Comparison of ENCODE assay signal across 8 cellular contexts in the genomic region with DNA sequence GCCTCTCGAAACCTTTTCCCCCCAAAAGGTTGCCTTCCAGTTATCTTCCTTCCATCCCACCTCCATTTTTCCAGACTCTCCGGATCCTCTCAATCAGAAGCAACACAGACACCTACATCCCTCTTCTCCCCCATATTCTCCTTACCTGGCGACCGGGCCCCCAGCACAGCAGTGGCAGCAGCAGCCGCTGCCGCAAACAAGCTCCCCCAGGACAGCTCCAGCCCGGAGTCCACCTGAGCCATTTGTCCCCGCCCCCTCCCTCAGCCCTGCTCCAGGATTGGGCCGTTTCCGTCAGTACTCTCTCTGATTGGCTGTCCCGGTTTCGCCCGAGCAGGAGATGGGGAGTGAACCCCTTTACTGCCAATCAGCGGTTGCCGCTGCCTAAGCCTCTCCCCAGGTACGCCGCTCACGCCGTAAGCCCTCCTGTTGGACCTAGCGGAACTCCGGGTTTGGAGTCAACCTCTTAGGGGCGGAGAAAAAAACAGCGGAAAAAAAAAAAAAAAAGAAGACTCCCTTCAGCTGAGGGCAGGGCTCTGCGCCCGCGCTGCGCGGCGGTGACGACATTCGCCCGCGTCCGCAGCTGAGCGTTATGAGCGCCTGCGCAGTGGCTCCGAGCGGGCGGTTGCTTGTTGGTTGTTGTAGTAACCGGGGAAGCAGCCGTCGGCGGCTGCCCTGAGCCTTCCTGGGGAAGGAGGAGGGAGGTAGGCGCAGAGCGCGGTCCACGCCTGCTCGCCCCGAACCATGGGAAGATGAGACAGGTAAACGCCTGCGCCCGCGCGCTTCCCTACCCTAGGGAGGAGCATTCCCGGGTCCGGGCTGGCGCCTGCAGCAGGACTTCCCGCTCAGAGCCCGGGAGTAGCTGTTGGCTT. TPM values are rescaled to one million over a fixed set of nuclear protein-coding genes. Genes with fewer than 3 reads are reported as not detected.
DNase-seq lines count a peak whose midpoint lies in the region; ATAC-seq and TF ChIP-seq lines count a peak whose summit lies in the region.

A gene with protein sequence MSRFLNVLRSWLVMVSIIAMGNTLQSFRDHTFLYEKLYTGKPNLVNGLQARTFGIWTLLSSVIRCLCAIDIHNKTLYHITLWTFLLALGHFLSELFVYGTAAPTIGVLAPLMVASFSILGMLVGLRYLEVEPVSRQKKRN (minus strand): TSS at position 247 of the 869 bp plus-strand sequence. CDS start 3,374 bp downstream, outside the sequence.
A gene with protein sequence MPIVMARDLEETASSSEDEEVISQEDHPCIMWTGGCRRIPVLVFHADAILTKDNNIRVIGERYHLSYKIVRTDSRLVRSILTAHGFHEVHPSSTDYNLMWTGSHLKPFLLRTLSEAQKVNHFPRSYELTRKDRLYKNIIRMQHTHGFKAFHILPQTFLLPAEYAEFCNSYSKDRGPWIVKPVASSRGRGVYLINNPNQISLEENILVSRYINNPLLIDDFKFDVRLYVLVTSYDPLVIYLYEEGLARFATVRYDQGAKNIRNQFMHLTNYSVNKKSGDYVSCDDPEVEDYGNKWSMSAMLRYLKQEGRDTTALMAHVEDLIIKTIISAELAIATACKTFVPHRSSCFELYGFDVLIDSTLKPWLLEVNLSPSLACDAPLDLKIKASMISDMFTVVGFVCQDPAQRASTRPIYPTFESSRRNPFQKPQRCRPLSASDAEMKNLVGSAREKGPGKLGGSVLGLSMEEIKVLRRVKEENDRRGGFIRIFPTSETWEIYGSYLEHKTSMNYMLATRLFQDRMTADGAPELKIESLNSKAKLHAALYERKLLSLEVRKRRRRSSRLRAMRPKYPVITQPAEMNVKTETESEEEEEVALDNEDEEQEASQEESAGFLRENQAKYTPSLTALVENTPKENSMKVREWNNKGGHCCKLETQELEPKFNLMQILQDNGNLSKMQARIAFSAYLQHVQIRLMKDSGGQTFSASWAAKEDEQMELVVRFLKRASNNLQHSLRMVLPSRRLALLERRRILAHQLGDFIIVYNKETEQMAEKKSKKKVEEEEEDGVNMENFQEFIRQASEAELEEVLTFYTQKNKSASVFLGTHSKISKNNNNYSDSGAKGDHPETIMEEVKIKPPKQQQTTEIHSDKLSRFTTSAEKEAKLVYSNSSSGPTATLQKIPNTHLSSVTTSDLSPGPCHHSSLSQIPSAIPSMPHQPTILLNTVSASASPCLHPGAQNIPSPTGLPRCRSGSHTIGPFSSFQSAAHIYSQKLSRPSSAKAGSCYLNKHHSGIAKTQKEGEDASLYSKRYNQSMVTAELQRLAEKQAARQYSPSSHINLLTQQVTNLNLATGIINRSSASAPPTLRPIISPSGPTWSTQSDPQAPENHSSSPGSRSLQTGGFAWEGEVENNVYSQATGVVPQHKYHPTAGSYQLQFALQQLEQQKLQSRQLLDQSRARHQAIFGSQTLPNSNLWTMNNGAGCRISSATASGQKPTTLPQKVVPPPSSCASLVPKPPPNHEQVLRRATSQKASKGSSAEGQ (N-terminal part only) (plus strand): TSS at position 617 of the 869 bp plus-strand sequence. CDS start 1,904 bp downstream, outside the sequence.

- H3K4me3 Mint-ChIP-seq in activated T-helper 17 cell treated with anti-CD3 and anti-CD28 coated beads, Interleukin-2, amount 50 U/mL, for 72 hours = peak within 1 kb of the TSS; percentile 98
- peak within 1 kb of the TSS; percentile 93 to 100 (median 98) for H3K4me3 Mint-ChIP-seq in naive thymus-derived CD4-positive, alpha-beta T cell
- peak within 1 kb of the TSS; percentile 92 to 97 for H3K4me3 Mint-ChIP-seq in stimulated activated naive B cell treated with anti-CD40 and anti-IgM and Interleukin-4, amounts not matched to agents 10 μg/mL and 1 μg/mL and 100 μg/mL, for 72 hours

- peak within 1 kb of the TSS; percentile 90 for H2AFZ ChIP-seq in fibroblast of lung (ENCODE audit: low read length)

- CTCF ChIA-PET in RWPE1 (lab: Yijun Ruan, JAX) = interaction anchor here (0.6 to 1.6 kb wide), 8 partner anchors 81 to 1339 kb away, joined by 3 to 6 read pairs (median 4); no protein-coding TSS in a partner anchor
- CTCF ChIA-PET in naive thymus-derived CD4-positive, alpha-beta T cell (lab: Charles Lee) = interaction anchor here (0.5 to 2.3 kb wide), 4 partner anchors 83 to 554 kb away, joined by 3 to 20 read pairs (median 5); a partner anchor contains a TSS

- peak within 1 kb of the TSS; percentile 97 for H3K27ac Mint-ChIP-seq in activated T-helper 17 cell treated with anti-CD3 and anti-CD28 coated beads, Interleukin-2, amount 50 U/mL, for 72 hours
- peak within 1 kb of the TSS; percentile 94 to 100 (median 97) for H3K27ac Mint-ChIP-seq in naive thymus-derived CD4-positive, alpha-beta T cell
- H3K27ac Mint-ChIP-seq in stimulated activated naive B cell treated with anti-CD40 and anti-IgM and Interleukin-4, amounts not matched to agents 10 μg/mL and 1 μg/mL and 100 μg/mL, for 72 hours = peak within 1 kb of the TSS; percentile 93

- peaks cover 4% of the 10 kb centered on the region for H3K79me2 ChIP-seq in fibroblast of lung (ENCODE audit: control insufficient read depth, insufficient read depth, low read length)

- H3K27me3 Mint-ChIP-seq in activated T-helper 17 cell treated with anti-CD3 and anti-CD28 coated beads, Interleukin-2, amount 50 U/mL, for 72 hours = no peaks in the 10 kb centered on the region
- peaks cover 0 to 6% (median 0%) of the 10 kb centered on the region in 5 donors for H3K27me3 Mint-ChIP-seq in naive thymus-derived CD4-positive, alpha-beta T cell
- no peaks in the 10 kb centered on the region for H3K27me3 Mint-ChIP-seq in stimulated activated naive B cell treated with anti-CD40 and anti-IgM and Interleukin-4, amounts not matched to agents 10 μg/mL and 1 μg/mL and 100 μg/mL, for 72 hours

- TF ChIP-seq CTCF in LNCaP clone FGC (IDR thresholded peaks at IDR 0.05; ENCODE audit: control insufficient read depth, extremely low read depth, insufficient read depth) (no peak), RWPE1 (conservative IDR thresholded peaks at IDR 0.05; ENCODE audit: low read depth) (no peak), fibroblast of lung (conservative IDR thresholded peaks at IDR 0.05 in 1 of 2, IDR thresholded peaks at IDR 0.05 in 1 of 2; ENCODE audit: low read depth in 1 of 2, low read length in 2 of 2) (no peak)

- peak; percentile 98 for ATAC-seq in activated T-helper 17 cell treated with anti-CD3 and anti-CD28 coated beads, Interleukin-2, amount 50 U/mL, for 72 hours (replicated peaks)
- peak; percentile 95 for ATAC-seq in naive thymus-derived CD4-positive, alpha-beta T cell
- ATAC-seq in stimulated activated naive B cell treated with anti-CD40 and anti-IgM and Interleukin-4, amounts not matched to agents 10 μg/mL and 1 μg/mL and 100 μg/mL, for 72 hours (replicated peaks) = peak; percentile 98

- POLR2A ChIA-PET in RWPE1 (lab: Yijun Ruan, JAX; ENCODE audit: low non-redundant PET) = interaction anchor here (0.6 kb wide), 1 partner anchor 1700 kb away, joined by 3 read pairs; no protein-coding TSS in a partner anchor
- POLR2A ChIA-PET in naive thymus-derived CD4-positive, alpha-beta T cell (lab: Charles Lee) = interaction anchor here (0.6 to 1.7 kb wide), 7 partner anchors 11 to 951 kb away, joined by 3 to 6 read pairs (median 4); a partner anchor contains a TSS

- no peaks in the 10 kb centered on the region for H4K20me1 ChIP-seq in fibroblast of lung (ENCODE audit: control insufficient read depth, extremely low read depth, insufficient read depth, low read length)

- H3K27ac ChIP-seq in RWPE1 (peak within 1 kb of the TSS; percentile 97), fibroblast of lung (ENCODE audit: insufficient read depth, low read length) (peak within 1 kb of the TSS; percentile 89)
- H3K27ac ChIP-seq in naive thymus-derived CD4-positive, alpha-beta T cell (ENCODE audit: low read depth, low read length) = peak within 1 kb of the TSS; percentile 89

- intact Hi-C loops in naive thymus-derived CD4-positive, alpha-beta T cell (cut with micrococcal nuclease) = loop anchor here (1.0 to 10.0 kb wide), 24 partner anchors 138 to 1954 kb away; a partner anchor contains a TSS

- peaks cover 9% of the 10 kb centered on the region for H3K4me1 Mint-ChIP-seq in activated T-helper 17 cell treated with anti-CD3 and anti-CD28 coated beads, Interleukin-2, amount 50 U/mL, for 72 hours
- H3K4me1 Mint-ChIP-seq in naive thymus-derived CD4-positive, alpha-beta T cell = peaks cover 11 to 48% (median 39%) of the 10 kb centered on the region in 7 donors
- H3K4me1 Mint-ChIP-seq in stimulated activated naive B cell treated with anti-CD40 and anti-IgM and Interleukin-4, amounts not matched to agents 10 μg/mL and 1 μg/mL and 100 μg/mL, for 72 hours = peaks cover 5 to 8% of the 10 kb centered on the region in 2 donors

- H3K27me3 ChIP-seq in fibroblast of lung (ENCODE audit: control insufficient read depth, insufficient read depth, low read length) = no peaks in the 10 kb centered on the region
- H3K27me3 ChIP-seq in naive thymus-derived CD4-positive, alpha-beta T cell (ENCODE audit: control insufficient read depth in 2 of 2, insufficient read depth in 2 of 2, low read length in 2 of 2) = no peaks in the 10 kb centered on the region

- H3K9ac ChIP-seq in fibroblast of lung (ENCODE audit: insufficient read depth, low read length) = peak within 1 kb of the TSS; percentile 91

- peak; percentile 100 for DNase-seq in Daoy (ENCODE audit: low read depth)
- DNase-seq in GOT3 (lab: John Stamatoyannopoulos, UW) = peak; percentile 78
- DNase-seq in LNCaP clone FGC (ENCODE audit: low read depth) = peak; percentile 99
- peak; percentile 100 for DNase-seq in RWPE1 (ENCODE audit: low spot score)
- DNase-seq in fibroblast of lung (ENCODE audit: low read depth in 2 of 2) = peak; percentile 98 to 99
- DNase-seq in naive thymus-derived CD4-positive, alpha-beta T cell = peak; percentile 94 to 98 (median 97)
- DNase-seq in stimulated activated naive B cell treated with anti-CD40 and anti-IgM and Interleukin-4, amounts not matched to agents 10 μg/mL and 1 μg/mL and 100 μg/mL, for 72 hours = peak; percentile 97

- H3K4me3 ChIP-seq in LNCaP clone FGC (ENCODE audit: low read depth, low read length) (peak within 1 kb of the TSS; percentile 87), fibroblast of lung (replicated peaks in 1 of 4; ENCODE audit: control extremely low read depth in 1 of 4, insufficient read depth in 1 of 4, low read depth in 3 of 4, low read length in 4 of 4) (peak within 1 kb of the TSS; percentile 72 to 93 (median 79))
- peak within 1 kb of the TSS; percentile 86 for H3K4me3 ChIP-seq in naive thymus-derived CD4-positive, alpha-beta T cell (ENCODE audit: low read length)

- H3K4me2 ChIP-seq in fibroblast of lung (ENCODE audit: extremely low read depth, insufficient read depth, low read length) = peak within 1 kb of the TSS; percentile 82

- peaks cover 2% of the 10 kb centered on the region for H3K36me3 ChIP-seq in fibroblast of lung (ENCODE audit: control insufficient read depth, insufficient read depth, low read length)
- peaks cover 0 to 20% (median 0%) of the 10 kb centered on the region in 3 experiments for H3K36me3 ChIP-seq in naive thymus-derived CD4-positive, alpha-beta T cell (ENCODE audit: control insufficient read depth in 2 of 3, insufficient read depth in 3 of 3, low read length in 3 of 3)

- H3K36me3 Mint-ChIP-seq in activated T-helper 17 cell treated with anti-CD3 and anti-CD28 coated beads, Interleukin-2, amount 50 U/mL, for 72 hours (ENCODE audit: low read depth) = peaks cover 45% of the 10 kb centered on the region
- H3K36me3 Mint-ChIP-seq in naive thymus-derived CD4-positive, alpha-beta T cell = peaks cover 0 to 10% (median 6%) of the 10 kb centered on the region in 5 donors
- H3K36me3 Mint-ChIP-seq in stimulated activated naive B cell treated with anti-CD40 and anti-IgM and Interleukin-4, amounts not matched to agents 10 μg/mL and 1 μg/mL and 100 μg/mL, for 72 hours = peaks cover 6 to 15% of the 10 kb centered on the region in 2 donors

- H3K9me3 Mint-ChIP-seq in activated T-helper 17 cell treated with anti-CD3 and anti-CD28 coated beads, Interleukin-2, amount 50 U/mL, for 72 hours = no peaks in the 10 kb centered on the region
- H3K9me3 Mint-ChIP-seq in naive thymus-derived CD4-positive, alpha-beta T cell = peaks cover 0 to 5% (median 0%) of the 10 kb centered on the region in 11 donors
- H3K9me3 Mint-ChIP-seq in stimulated activated naive B cell treated with anti-CD40 and anti-IgM and Interleukin-4, amounts not matched to agents 10 μg/mL and 1 μg/mL and 100 μg/mL, for 72 hours = no peaks in the 10 kb centered on the region

- H3K9me3 ChIP-seq in fibroblast of lung (ENCODE audit: control insufficient read depth, insufficient read depth, low read depth, low read length) = no peaks in the 10 kb centered on the region
- H3K9me3 ChIP-seq in naive thymus-derived CD4-positive, alpha-beta T cell (ENCODE audit: control insufficient read depth in 2 of 3, low read length in 3 of 3) = no peaks in the 10 kb centered on the region

- H3K4me1 ChIP-seq in fibroblast of lung (ENCODE audit: control insufficient read depth, extremely low read depth, insufficient read depth, low read length) = no peaks in the 10 kb centered on the region
- peaks cover 0 to 6% of the 10 kb centered on the region in 2 donors for H3K4me1 ChIP-seq in naive thymus-derived CD4-positive, alpha-beta T cell (ENCODE audit: control insufficient read depth in 2 of 2, insufficient read depth in 2 of 2, low read length in 2 of 2)

RNA-seq across cellular contexts. Expression of the first gene that starts in this region (rescaled TPM):
- total RNA-seq in Daoy (2014; rRNA removed; shearing (Covaris generic)) = 12.2 and 13.5 TPM in 2 replicates
- 10 to 100 TPM; 19.4 to 21.2 TPM for total RNA-seq in activated T-helper 17 cell treated with anti-CD3 and anti-CD28 coated beads, Interleukin-2, amount 50 U/mL, for 72 hours
- 5.1 and 13.5 TPM in 2 replicates for total RNA-seq in fibroblast of lung
- 31.9 and 43.9 TPM in 2 replicates for polyA plus RNA-seq in fibroblast of lung
- polyA plus RNA-seq in fibroblast of lung (2012) = 26.4 and 35.7 TPM in 2 replicates
- 13.9 and 16.0 TPM in 2 replicates for polyA minus RNA-seq in fibroblast of lung (ENCODE audit: low replicate concordance)
- total RNA-seq in naive thymus-derived CD4-positive, alpha-beta T cell = 10 to 100 TPM in 3 of 5 experiments, 1 to 10 TPM in 2; 7.6 to 17.0 (median 12.4) TPM
- polyA plus RNA-seq in naive thymus-derived CD4-positive, alpha-beta T cell = 10 to 100 TPM; 23.4 to 37.1 TPM

RNA-seq across cellular contexts. Expression of the second gene that starts in this region (rescaled TPM):
- total RNA-seq in Daoy (2014; rRNA removed; shearing (Covaris generic)) = 35.5 and 43.8 TPM in 2 replicates
- total RNA-seq in activated T-helper 17 cell treated with anti-CD3 and anti-CD28 coated beads, Interleukin-2, amount 50 U/mL, for 72 hours = 10 to 100 TPM; 24.6 to 36.3 TPM
- total RNA-seq in fibroblast of lung = 18.2 and 23.8 TPM in 2 replicates
- 14.0 and 16.1 TPM in 2 replicates for polyA plus RNA-seq in fibroblast of lung
- 16.2 and 20.7 TPM in 2 replicates for polyA plus RNA-seq in fibroblast of lung (2012)
- polyA minus RNA-seq in fibroblast of lung (ENCODE audit: low replicate concordance) = 21.0 and 39.0 TPM in 2 replicates
- total RNA-seq in naive thymus-derived CD4-positive, alpha-beta T cell = 10 to 100 TPM; 21.0 to 31.4 (median 21.6) TPM
- polyA plus RNA-seq in naive thymus-derived CD4-positive, alpha-beta T cell = 10 to 100 TPM in 1 of 2 donors, 1 to 10 TPM in 1; 7.8 to 15.6 TPM

Comparison
In these comparisons a context has a peak if more than half of its experiments do, and no peak if none do; other contexts are left out.
1. Peak in every context shown above with its lines: DNase-seq, ATAC-seq, H3K4me3 ChIP-seq and H3K27ac ChIP-seq.